19 cellular contexts compared by ENCODE assay signal in the genomic region with DNA sequence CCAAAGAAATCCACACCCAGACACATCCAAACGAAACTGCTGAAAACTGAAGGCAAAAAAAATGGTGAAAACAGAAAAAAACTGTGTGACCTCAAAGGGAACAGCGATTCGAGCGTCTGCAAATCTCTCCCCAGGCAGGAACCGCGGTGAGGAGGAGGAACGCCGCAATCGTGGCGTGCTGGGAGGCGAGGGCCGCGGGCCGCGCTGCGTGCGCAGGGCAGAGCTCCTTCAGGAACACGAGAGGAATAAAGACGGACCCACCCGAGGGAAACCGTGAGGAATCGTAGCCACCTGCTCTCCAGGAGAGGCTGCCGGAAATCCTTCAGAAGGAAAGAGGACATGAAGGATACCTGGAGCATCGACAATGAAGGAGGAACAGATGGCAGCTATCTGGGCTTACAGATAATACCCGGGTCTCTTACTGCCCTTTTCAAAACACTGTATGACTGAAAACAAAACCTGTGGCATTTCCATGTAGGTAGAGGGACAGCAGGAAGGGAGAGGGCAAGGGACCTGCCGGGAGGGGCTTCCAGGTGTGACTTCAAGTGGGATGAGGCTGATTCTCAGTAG.
DNase-seq lines count a peak whose midpoint lies in the region; ATAC-seq and TF ChIP-seq lines count a peak whose summit lies in the region.
"Had no signal": no experiment of that assay in that cellular context is flagged by ENCODE, and none has a peak within 500 bp of the region (broad histone marks: within the 10 kb centered on the region; RNA-seq: fewer than 3 reads in every experiment).

No MANE protein-coding gene starts in this region.

- peaks cover 2 to 5% of the 10 kb centered on the region in 2 donors for H3K9me3 Mint-ChIP-seq in stimulated activated naive B cell treated with anti-CD40 and anti-IgM and Interleukin-4, amounts not matched to agents 10 μg/mL and 1 μg/mL and 100 μg/mL, for 72 hours
- H3K9me3 Mint-ChIP-seq: activated naive CD4-positive, alpha-beta T cell treated with anti-CD3 and anti-CD28 coated beads, Interleukin-2, amount 50 U/mL, for 24 hours had no signal

- H3K4me3 ChIP-seq in osteoblast (ENCODE audit: insufficient read depth, low read length) = no peak overlapping the region
- H3K4me3 ChIP-seq: thyroid gland had no signal

- no peak overlapping the region for H3K27ac ChIP-seq in osteoblast (ENCODE audit: low read depth, low read length)
- H3K27ac ChIP-seq: neutrophil, thyroid gland had no signal

- no peak overlapping the region for H3K4me2 ChIP-seq in osteoblast (ENCODE audit: insufficient read depth, low read length)

- TF ChIP-seq CTCF in osteoblast (IDR thresholded peaks at IDR 0.05; ENCODE audit: extremely low read depth, low read depth, low read length) = no peak

- no peaks in the 10 kb centered on the region for H4K20me1 ChIP-seq in osteoblast (ENCODE audit: insufficient read depth, low read length)

- no peaks in the 10 kb centered on the region for H3K9me3 ChIP-seq in osteoblast (ENCODE audit: low read depth, low read length)
- H3K9me3 ChIP-seq: neutrophil, thyroid gland had no signal

- no peaks in the 10 kb centered on the region for H3K27me3 ChIP-seq in osteoblast (ENCODE audit: insufficient read depth, low read length)
- H3K27me3 ChIP-seq: neutrophil, thyroid gland had no signal

- peaks cover 30 to 49% of the 10 kb centered on the region in 2 donors for H3K4me1 Mint-ChIP-seq in stimulated activated naive B cell treated with anti-CD40 and anti-IgM and Interleukin-4, amounts not matched to agents 10 μg/mL and 1 μg/mL and 100 μg/mL, for 72 hours

- peak overlapping the region in 1 of 2 donors; percentile 20 for H3K4me3 Mint-ChIP-seq in stimulated activated naive B cell treated with anti-CD40 and anti-IgM and Interleukin-4, amounts not matched to agents 10 μg/mL and 1 μg/mL and 100 μg/mL, for 72 hours
- H3K4me3 Mint-ChIP-seq: activated naive CD4-positive, alpha-beta T cell treated with anti-CD3 and anti-CD28 coated beads, Interleukin-2, amount 50 U/mL, for 24 hours; CD4-positive, alpha-beta T cell had no signal

- H3K36me3 ChIP-seq in osteoblast (ENCODE audit: insufficient read depth, low read length) = no peaks in the 10 kb centered on the region
- H3K36me3 ChIP-seq: neutrophil, thyroid gland had no signal

- no peaks in the 10 kb centered on the region for H3K27me3 Mint-ChIP-seq in stimulated activated naive B cell treated with anti-CD40 and anti-IgM and Interleukin-4, amounts not matched to agents 10 μg/mL and 1 μg/mL and 100 μg/mL, for 72 hours
- H3K27me3 Mint-ChIP-seq: activated naive CD4-positive, alpha-beta T cell treated with anti-CD3 and anti-CD28 coated beads, Interleukin-2, amount 50 U/mL, for 24 hours; CD4-positive, alpha-beta T cell had no signal

- H3K27ac Mint-ChIP-seq in stimulated activated naive B cell treated with anti-CD40 and anti-IgM and Interleukin-4, amounts not matched to agents 10 μg/mL and 1 μg/mL and 100 μg/mL, for 72 hours = peak overlapping the region; percentile 48
- H3K27ac Mint-ChIP-seq: activated naive CD4-positive, alpha-beta T cell treated with anti-CD3 and anti-CD28 coated beads, Interleukin-2, amount 50 U/mL, for 24 hours; CD4-positive, alpha-beta T cell had no signal

- H3K36me3 Mint-ChIP-seq in stimulated activated naive B cell treated with anti-CD40 and anti-IgM and Interleukin-4, amounts not matched to agents 10 μg/mL and 1 μg/mL and 100 μg/mL, for 72 hours = peaks cover 50 to 77% of the 10 kb centered on the region in 2 donors

- no peaks in the 10 kb centered on the region for H3K79me2 ChIP-seq in osteoblast (ENCODE audit: insufficient read depth, low read length)

- no peak for ATAC-seq in stimulated activated naive B cell treated with anti-CD40 and anti-IgM and Interleukin-4, amounts not matched to agents 10 μg/mL and 1 μg/mL and 100 μg/mL, for 72 hours (replicated peaks)
- no peak for ATAC-seq in HG03139 (IDR thresholded peaks at IDR 0.05; ENCODE audit: unreplicated experiment)

- DNase-seq in activated effector memory CD4-positive, alpha-beta T cell treated with anti-CD3 and anti-CD28 coated beads, Interleukin-2, amount 50 U/mL, for 16 hours = peak; percentile 13
- DNase-seq in activated effector memory CD4-positive, alpha-beta T cell treated with Interleukin-2 at 50 U/mL for 16 hours = no peak
- DNase-seq in NCI-H2171 treated with DMSO at 0.1 percent for 48 hours (lab: John Stamatoyannopoulos, UW) (peak; percentile 75), cerebellum (ENCODE audit: low spot score) (peak; percentile 50), osteoblast (ENCODE audit: insufficient read length, low spot score, missing footprints) (no peak), NCI-H1048 (lab: John Stamatoyannopoulos, UW) (no peak)
- no peak for DNase-seq in stimulated activated naive B cell treated with anti-CD40 and anti-IgM and Interleukin-4, amounts not matched to agents 10 μg/mL and 1 μg/mL and 100 μg/mL, for 72 hours
- DNase-seq: ACHN; activated CD4-positive, alpha-beta T cell treated with anti-CD3 and anti-CD28 coated beads, Interleukin-2, amount 50 U/mL, for 1 hour; activated T-cell treated with anti-CD3 and anti-CD28 coated beads for 4 hours; CD4-positive, alpha-beta T cell; dermis blood vessel endothelial cell; erythroblast; GOT3; RPMI8226; thyroid gland had no signal

- no peak overlapping the region for H2AFZ ChIP-seq in osteoblast (ENCODE audit: low read length)

- no peaks in the 10 kb centered on the region for H3K4me1 ChIP-seq in osteoblast (ENCODE audit: insufficient read depth, low read length)
- H3K4me1 ChIP-seq: thyroid gland had no signal

Comparison
In these comparisons a context has a peak if more than half of its experiments do, and no peak if none do; other contexts are left out.
1. DNase-seq: peak in activated effector memory CD4-positive, alpha-beta T cell treated with anti-CD3 and anti-CD28 coated beads, Interleukin-2, amount 50 U/mL, for 16 hours (single experiment), NCI-H2171 treated with DMSO at 0.1 percent for 48 hours (single experiment) and cerebellum (single experiment); none in activated effector memory CD4-positive, alpha-beta T cell treated with Interleukin-2 at 50 U/mL for 16 hours (single experiment), stimulated activated naive B cell treated with anti-CD40 and anti-IgM and Interleukin-4, amounts not matched to agents 10 μg/mL and 1 μg/mL and 100 μg/mL, for 72 hours (single experiment), osteoblast (single experiment) and NCI-H1048 (single experiment).